Comparison of ENCODE assay signal across 1 cellular context in genomic region chr10:93917064-93917391, GRCh38.
TF ChIP-seq lines count a peak whose summit lies in the region.

No MANE protein-coding gene starts in this region.

TF ChIP-seq in SK-N-SH treated with all-trans-retinoic acid at 6 μM for 48 hours, 23 proteins besides CTCF, POLR2A, EP300 and RAD21 (continued from another document):
- no peak for TF ChIP-seq PATZ1 (CRISPR knock-in tag; IDR thresholded peaks at IDR 0.05; ENCODE audit: borderline replicate concordance)
- no peak for TF ChIP-seq TOX (CRISPR knock-in tag; IDR thresholded peaks at IDR 0.05; ENCODE audit: borderline replicate concordance)
- no peak for TF ChIP-seq ZC3H10 (CRISPR knock-in tag; IDR thresholded peaks at IDR 0.05)
- TF ChIP-seq PPARA (CRISPR knock-in tag; IDR thresholded peaks at IDR 0.05; ENCODE audit: borderline replicate concordance) = no peak
